ENCODE assay signal across 1 cellular context in genomic region chr10:24974978-24975377, GRCh38.
TF ChIP-seq lines count a peak whose summit lies in the region.

No MANE protein-coding gene starts in this region.

TF ChIP-seq in K562, 482 proteins besides CTCF, POLR2A, EP300 and RAD21:
- no peak for TF ChIP-seq NCOA4 (IDR thresholded peaks at IDR 0.05; ENCODE audit: partially characterized antibody)
- TF ChIP-seq CEBPB (tag; IDR thresholded peaks at IDR 0.05): 0 out of 2 replicates have a peak, but pooled peaks have one; percentile 20
